ENCODE assay signal across 25 cellular contexts in genomic region chr2:58976374-58977055, GRCh38.
DNase-seq lines count a peak whose midpoint lies in the region; ATAC-seq and TF ChIP-seq lines count a peak whose summit lies in the region.
"Had no signal": no experiment of that assay in that cellular context is flagged by ENCODE, and none has a peak within 500 bp of the region (broad histone marks: within the 10 kb centered on the region; RNA-seq: fewer than 3 reads in every experiment).

No MANE protein-coding gene starts in this region.

- H3K4me1 ChIP-seq in endodermal cell (ENCODE audit: control insufficient read depth, insufficient read depth, low read length) (no peaks in the 10 kb centered on the region), foreskin keratinocyte (no peaks in the 10 kb centered on the region)
- H3K4me1 ChIP-seq: Peyer's patch, right lobe of liver had no signal

- no peak overlapping the region for H3K4me3 ChIP-seq in endodermal cell (ENCODE audit: low read length)
- no peak overlapping the region for H3K4me3 ChIP-seq in foreskin fibroblast (ENCODE audit: low read depth in 1 of 2, low read length in 2 of 2)
- H3K4me3 ChIP-seq: lung, neural progenitor cell, Peyer's patch, right lobe of liver had no signal

- WGBS in endodermal cell (ENCODE audit: insufficient coverage in 1 of 2, insufficient read length in 1 of 2), 2 experiments: 88 to 94% methylated on average over 5 to 9 of the region's 9 CpGs

- H3K27ac ChIP-seq in endodermal cell (ENCODE audit: low read depth, low read length) (no peak overlapping the region), foreskin keratinocyte (no peak overlapping the region)
- H3K27ac ChIP-seq: 22Rv1, C4-2B, neural progenitor cell, Peyer's patch, right lobe of liver had no signal

- intact Hi-C loops in left cardiac atrium (cut with DNase I): no loop called here

- H3K9me3 ChIP-seq in endodermal cell (ENCODE audit: control insufficient read depth, low read length): no peaks in the 10 kb centered on the region
- H3K9me3 ChIP-seq: Peyer's patch, right lobe of liver had no signal

- H3K27me3 ChIP-seq in endodermal cell (ENCODE audit: control insufficient read depth, insufficient read depth, low read length, poor library complexity, severe bottlenecking) (no peaks in the 10 kb centered on the region), foreskin keratinocyte (peaks cover 2% of the 10 kb centered on the region)
- H3K27me3 ChIP-seq: neural progenitor cell, Peyer's patch, right lobe of liver had no signal

- DNase-seq in DMS53 (lab: John Stamatoyannopoulos, UW) (peak; percentile 8), DMS53 treated with DMSO at 0.1 percent for 48 hours (lab: John Stamatoyannopoulos, UW; ENCODE audit: unreplicated experiment) (no peak), NCI-H510A treated with DMSO at 0.1 percent for 48 hours (lab: John Stamatoyannopoulos, UW) (peak; percentile 85), endodermal cell (no peak), retina (peak; percentile 42), foreskin fibroblast (no peak), foreskin keratinocyte (no peak), left cardiac atrium (no peak)
- DNase-seq: activated CD4-positive, alpha-beta T cell treated with anti-CD3 and anti-CD28 coated beads, Interleukin-2, amount 10 ng/mL, durations not matched to agents 7 days and 5 days; activated naive CD8-positive, alpha-beta T cell treated with anti-CD3 and anti-CD28 coated beads, Interleukin-2, amount 50 U/mL, for 24 hours; activated T-cell treated with anti-CD3 and anti-CD28 coated beads, Interleukin-2, amount 50 U/mL, for 24 hours; EL; IMR-90; NCI-H2081 treated with DMSO at 0.1 percent for 48 hours; NCI-H524 treated with DMSO at 0.1 percent for 48 hours; Peyer's patch; right lobe of liver; SHP77 treated with DMSO at 0.1 percent for 48 hours; stimulated activated CD4-positive, alpha-beta T cell treated with anti-CD3 and anti-CD28 coated beads, Interleukin-4, amount 100 ng/mL, for 4 hours; stimulated activated naive B cell treated with anti-CD40 and anti-IgM and Interleukin-4, amounts not matched to agents 10 μg/mL and 1 μg/mL and 100 μg/mL, for 72 hours; T-helper 9 cell had no signal

- H3K27me3 Mint-ChIP-seq in endodermal cell (ENCODE audit: insufficient read depth): no peaks in the 10 kb centered on the region
- H3K27me3 Mint-ChIP-seq: activated CD4-positive, alpha-beta T cell treated with anti-CD3 and anti-CD28 coated beads, Interleukin-2, amount 10 ng/mL, durations not matched to agents 7 days and 5 days had no signal

- ATAC-seq in foreskin keratinocyte (no peak), left cardiac atrium (no peak)
- ATAC-seq: activated naive CD8-positive, alpha-beta T cell treated with anti-CD3 and anti-CD28 coated beads, Interleukin-2, amount 50 U/mL, for 24 hours; right lobe of liver; stimulated activated naive B cell treated with anti-CD40 and anti-IgM and Interleukin-4, amounts not matched to agents 10 μg/mL and 1 μg/mL and 100 μg/mL, for 72 hours had no signal

- no peaks in the 10 kb centered on the region for H3K9me3 Mint-ChIP-seq in endodermal cell
- H3K9me3 Mint-ChIP-seq: activated CD4-positive, alpha-beta T cell treated with anti-CD3 and anti-CD28 coated beads, Interleukin-2, amount 10 ng/mL, durations not matched to agents 7 days and 5 days; activated naive CD8-positive, alpha-beta T cell treated with anti-CD3 and anti-CD28 coated beads, Interleukin-2, amount 50 U/mL, for 24 hours; activated T-cell treated with anti-CD3 and anti-CD28 coated beads, Interleukin-2, amount 50 U/mL, for 24 hours; neural progenitor cell; stimulated activated naive B cell treated with anti-CD40 and anti-IgM and Interleukin-4, amounts not matched to agents 10 μg/mL and 1 μg/mL and 100 μg/mL, for 72 hours had no signal

- H3K4me1 Mint-ChIP-seq in endodermal cell: peaks cover 29% of the 10 kb centered on the region
- H3K4me1 Mint-ChIP-seq: activated CD4-positive, alpha-beta T cell treated with anti-CD3 and anti-CD28 coated beads, Interleukin-2, amount 10 ng/mL, durations not matched to agents 7 days and 5 days; activated naive CD8-positive, alpha-beta T cell treated with anti-CD3 and anti-CD28 coated beads, Interleukin-2, amount 50 U/mL, for 24 hours; stimulated activated naive B cell treated with anti-CD40 and anti-IgM and Interleukin-4, amounts not matched to agents 10 μg/mL and 1 μg/mL and 100 μg/mL, for 72 hours had no signal

- TF ChIP-seq CTCF in endodermal cell (conservative IDR thresholded peaks at IDR 0.05): no peak
- no peak for TF ChIP-seq CTCF in foreskin fibroblast (IDR thresholded peaks at IDR 0.05; ENCODE audit: low read depth, low read length)
- no peak for TF ChIP-seq CTCF in foreskin keratinocyte (conservative IDR thresholded peaks at IDR 0.05)

- H3K4me3 Mint-ChIP-seq in endodermal cell: no peak overlapping the region
- H3K4me3 Mint-ChIP-seq: activated CD4-positive, alpha-beta T cell treated with anti-CD3 and anti-CD28 coated beads, Interleukin-2, amount 10 ng/mL, durations not matched to agents 7 days and 5 days; activated naive CD8-positive, alpha-beta T cell treated with anti-CD3 and anti-CD28 coated beads, Interleukin-2, amount 50 U/mL, for 24 hours; activated T-cell treated with anti-CD3 and anti-CD28 coated beads, Interleukin-2, amount 50 U/mL, for 24 hours; neural progenitor cell; stimulated activated naive B cell treated with anti-CD40 and anti-IgM and Interleukin-4, amounts not matched to agents 10 μg/mL and 1 μg/mL and 100 μg/mL, for 72 hours had no signal

- no peaks in the 10 kb centered on the region for H3K36me3 Mint-ChIP-seq in endodermal cell (ENCODE audit: low read depth)
- H3K36me3 Mint-ChIP-seq: neural progenitor cell; stimulated activated naive B cell treated with anti-CD40 and anti-IgM and Interleukin-4, amounts not matched to agents 10 μg/mL and 1 μg/mL and 100 μg/mL, for 72 hours had no signal

- H3K36me3 ChIP-seq in endodermal cell (ENCODE audit: control insufficient read depth, insufficient read depth, low read length): no peaks in the 10 kb centered on the region
- H3K36me3 ChIP-seq: neural progenitor cell, Peyer's patch, right lobe of liver had no signal

- H3K27ac Mint-ChIP-seq in endodermal cell: peak overlapping the region; percentile 4
- H3K27ac Mint-ChIP-seq: activated CD4-positive, alpha-beta T cell treated with anti-CD3 and anti-CD28 coated beads, Interleukin-2, amount 10 ng/mL, durations not matched to agents 7 days and 5 days; activated naive CD8-positive, alpha-beta T cell treated with anti-CD3 and anti-CD28 coated beads, Interleukin-2, amount 50 U/mL, for 24 hours; activated T-cell treated with anti-CD3 and anti-CD28 coated beads, Interleukin-2, amount 50 U/mL, for 24 hours; neural progenitor cell; stimulated activated naive B cell treated with anti-CD40 and anti-IgM and Interleukin-4, amounts not matched to agents 10 μg/mL and 1 μg/mL and 100 μg/mL, for 72 hours had no signal

- H3K9ac ChIP-seq in endodermal cell (ENCODE audit: extremely low read depth, low read length, poor library complexity, severe bottlenecking): no peak overlapping the region
- H3K9ac ChIP-seq: neural progenitor cell had no signal

Comparison
In these comparisons a context has a peak if more than half of its experiments do, and no peak if none do; other contexts are left out.
1. DNase-seq: peak in DMS53 (single experiment), NCI-H510A treated with DMSO at 0.1 percent for 48 hours (single experiment) and retina (single experiment); none in DMS53 treated with DMSO at 0.1 percent for 48 hours (single experiment), endodermal cell (single experiment), foreskin fibroblast (0 of 2), foreskin keratinocyte (0 of 2) and left cardiac atrium (single experiment).